ENCODE assay signal across 15 cellular contexts in genomic region chr1:35646043-35646442, GRCh38. TPM values are rescaled to one million over a fixed set of nuclear protein-coding genes. Genes with fewer than 3 reads are reported as not detected.
DNase-seq lines count a peak whose midpoint lies in the region; ATAC-seq, FAIRE-seq and TF ChIP-seq lines count a peak whose summit lies in the region.
"Had no signal": no experiment of that assay in that cellular context is flagged by ENCODE, and none has a peak within 500 bp of the region (broad histone marks: within the 10 kb centered on the region; RNA-seq: fewer than 3 reads in every experiment).

No MANE protein-coding gene starts in this region.

- H3K9me3 ChIP-seq in HEK293 (ENCODE audit: control insufficient read depth, insufficient read depth, low read depth, low read length) = no peaks in the 10 kb centered on the region
- H3K9me3 ChIP-seq: Caco-2 had no signal

- ATAC-seq in HG02623 (IDR thresholded peaks at IDR 0.05; ENCODE audit: unreplicated experiment) (no peak), GM18520 (IDR thresholded peaks at IDR 0.05; ENCODE audit: unreplicated experiment) (no peak)
- ATAC-seq: GM12878, sciatic nerve had no signal

- POLR2A ChIA-PET in BJ (lab: Charles Lee) (no interaction called here), HEK293 (lab: Yijun Ruan, JAX) (no interaction called here)

- H3K4me3 ChIP-seq in BJ (ENCODE audit: low read depth, low read length) = no peak overlapping the region
- H3K4me3 ChIP-seq in HEK293 (ENCODE audit: low read depth, low read length) = no peak overlapping the region
- H3K4me3 ChIP-seq: GM12878 had no signal

- H3K36me3 ChIP-seq in BJ (ENCODE audit: control insufficient read depth, insufficient read depth, low read length) = no peaks in the 10 kb centered on the region
- H3K36me3 ChIP-seq in HEK293 (ENCODE audit: control insufficient read depth in 2 of 2, insufficient read depth in 1 of 2, low read length in 2 of 2) = no peaks in the 10 kb centered on the region

- no peak overlapping the region for H3K27ac ChIP-seq in HEK293 (ENCODE audit: extremely low read depth, low read depth, low read length)

- TF ChIP-seq CTCF in BJ (IDR thresholded peaks at IDR 0.05; ENCODE audit: insufficient read depth, low read depth, low read length) = peak; percentile 27
- peak; percentile 14; the same call in 1 of the 2 replicates for TF ChIP-seq CTCF in HEK293 (tag by site-specific recombination; IDR thresholded peaks at IDR 0.05)

- FAIRE-seq in GM19239 (lab: Jason Lieb, UNC) = no peak
- FAIRE-seq: colon, GM12878 had no signal

- no peak for DNase-seq in BJ (ENCODE audit: low read depth)
- DNase-seq in RPMI7951 (ENCODE audit: low read depth) = peak; percentile 23
- peak; percentile 24 for DNase-seq in hepatic stellate cell (ENCODE audit: low spot score)
- no peak for DNase-seq in GM19239 (ENCODE audit: insufficient read length, low spot score)
- DNase-seq in stimulated activated CD8-positive, alpha-beta memory T cell treated with anti-CD3 and anti-CD28 coated beads, Interleukin-4, amount 100 ng/mL, for 48 hours = no peak
- DNase-seq: activated naive CD4-positive, alpha-beta T cell treated with anti-CD3 and anti-CD28 coated beads, Interleukin-2, amount 50 U/mL, for 16 hours; foreskin melanocyte; naive B cell had no signal

- H3K27me3 ChIP-seq in BJ (ENCODE audit: control insufficient read depth, insufficient read depth, low read length) = peaks cover 13% of the 10 kb centered on the region

- CTCF ChIA-PET in BJ (lab: Yijun Ruan, JAX) (interaction anchor here (0.9 to 2.4 kb wide), 4 partner anchors 8 to 80 kb away, joined by 3 to 8 read pairs (median 6); no protein-coding TSS in a partner anchor), HEK293 (lab: Yijun Ruan, JAX) (interaction anchor here (0.6 to 2.1 kb wide), 7 partner anchors 27 to 1426 kb away, joined by 3 to 9 read pairs (median 4); no protein-coding TSS in a partner anchor)

- H3K4me1 ChIP-seq in HEK293 (ENCODE audit: control insufficient read depth, insufficient read depth, low read length) = no peaks in the 10 kb centered on the region
- H3K4me1 ChIP-seq: Caco-2 had no signal

TF ChIP-seq in HEK293, 187 proteins besides CTCF, POLR2A, EP300 and RAD21:
- TF ChIP-seq BCL6B (tag by site-specific recombination; IDR thresholded peaks at IDR 0.05) = peak; percentile 66; the same call in 1 of the 2 replicates
- TF ChIP-seq ZNF221 (tag by site-specific recombination; IDR thresholded peaks at IDR 0.05; ENCODE audit: borderline replicate concordance) = no peak

RNA-seq across cellular contexts. Expression of gene PSMB2, which starts 4.7 kb away (rescaled TPM):
- 82.3 and 99.2 TPM in 2 replicates for polyA plus RNA-seq in BJ (2011; rRNA removed)
- polyA minus RNA-seq in BJ (2011; rRNA and poly(A)+ RNA removed) = 53.4 and 75.4 TPM in 2 replicates
- total RNA-seq in RPMI7951 (2014; rRNA removed; shearing (Covaris generic)) = 56.1 and 58.2 TPM in 2 replicates

Comparison
In these comparisons a context has a peak if more than half of its experiments do, and no peak if none do; other contexts are left out.
1. DNase-seq: peak in RPMI7951 (single experiment) and hepatic stellate cell (single experiment); none in BJ (single experiment), GM19239 (single experiment) and stimulated activated CD8-positive, alpha-beta memory T cell treated with anti-CD3 and anti-CD28 coated beads, Interleukin-4, amount 100 ng/mL, for 48 hours (single experiment).